12 cellular contexts compared by ENCODE assay signal in genomic region chr20:62872863-62873261, GRCh38. TPM values are rescaled to one million over a fixed set of nuclear protein-coding genes. Genes with fewer than 3 reads are reported as not detected.
DNase-seq lines count a peak whose midpoint lies in the region; ATAC-seq and TF ChIP-seq lines count a peak whose summit lies in the region.
"Had no signal": no experiment of that assay in that cellular context is flagged by ENCODE, and none has a peak within 500 bp of the region (broad histone marks: within the 10 kb centered on the region; RNA-seq: fewer than 3 reads in every experiment).

No MANE protein-coding gene starts in this region.

- peaks cover 8% of the 10 kb centered on the region for H3K9me3 Mint-ChIP-seq in nephron progenitor cell
- no peaks in the 10 kb centered on the region for H3K9me3 Mint-ChIP-seq in activated CD4-positive, alpha-beta memory T cell treated with anti-CD3 and anti-CD28 coated beads for 36 hours
- H3K9me3 Mint-ChIP-seq: CD8-positive, alpha-beta T cell had no signal

- peak overlapping the region; percentile 98 for H3K27ac ChIP-seq in 22Rv1
- peak overlapping the region; percentile 56; the same call in 1 of the 2 replicates for H3K27ac ChIP-seq in HL-60 (replicated peaks)
- H3K27ac ChIP-seq in VCaP = peak overlapping the region; percentile 71; the same call in 1 of the 2 replicates
- H3K27ac ChIP-seq: A549 had no signal

- TF ChIP-seq CTCF in 22Rv1 (IDR thresholded peaks at IDR 0.05) (no peak), HL-60 (IDR thresholded peaks at IDR 0.05; ENCODE audit: insufficient read depth, low read length) (no peak), VCaP (conservative IDR thresholded peaks at IDR 0.05) (no peak), nephron progenitor cell (IDR thresholded peaks at IDR 0.05) (no peak)

- ATAC-seq in GM18870 (IDR thresholded peaks at IDR 0.05; ENCODE audit: unreplicated experiment) = no peak
- ATAC-seq: A549; CD8-positive, alpha-beta T cell had no signal

- POLR2A ChIA-PET in activated CD4-positive, alpha-beta memory T cell treated with anti-CD3 and anti-CD28 coated beads for 36 hours (lab: Charles Lee) = no interaction called here

- no peak overlapping the region for H3K4me3 Mint-ChIP-seq in nephron progenitor cell
- no peak overlapping the region for H3K4me3 Mint-ChIP-seq in activated CD4-positive, alpha-beta memory T cell treated with anti-CD3 and anti-CD28 coated beads for 36 hours

- CTCF ChIA-PET in activated CD4-positive, alpha-beta memory T cell treated with anti-CD3 and anti-CD28 coated beads for 36 hours (lab: Charles Lee) = interaction anchor here (1.1 to 2.2 kb wide), 3 partner anchors 17 to 136 kb away, joined by 3 to 8 read pairs (median 8); no protein-coding TSS in a partner anchor

- H3K27ac Mint-ChIP-seq in nephron progenitor cell = peak overlapping the region; percentile 92
- H3K27ac Mint-ChIP-seq in activated CD4-positive, alpha-beta memory T cell treated with anti-CD3 and anti-CD28 coated beads for 36 hours = no peak overlapping the region
- H3K27ac Mint-ChIP-seq: CD8-positive, alpha-beta T cell had no signal

- H3K36me3 ChIP-seq in H7 (replicated peaks; ENCODE audit: control insufficient read depth, insufficient read depth, low read length) = no peaks in the 10 kb centered on the region

- H3K4me3 ChIP-seq in HL-60 (replicated peaks; ENCODE audit: insufficient read depth, low read length) (no peak overlapping the region), H7 (ENCODE audit: insufficient read depth, low read depth, low read length) (no peak overlapping the region)
- H3K4me3 ChIP-seq: A549 had no signal

- intact Hi-C loops in activated CD4-positive, alpha-beta memory T cell treated with anti-CD3 and anti-CD28 coated beads for 36 hours (cut with micrococcal nuclease) = loop anchor here (1.0 kb wide), 1 partner anchor 136 kb away; no protein-coding TSS in a partner anchor

- H3K27me3 ChIP-seq in HL-60 (ENCODE audit: insufficient read depth, poor library complexity, severe bottlenecking) = no peaks in the 10 kb centered on the region
- no peaks in the 10 kb centered on the region for H3K27me3 ChIP-seq in H7 (ENCODE audit: control insufficient read depth, insufficient read depth, low read length)

- H3K4me1 Mint-ChIP-seq in nephron progenitor cell = peaks cover 42% of the 10 kb centered on the region
- H3K4me1 Mint-ChIP-seq in activated CD4-positive, alpha-beta memory T cell treated with anti-CD3 and anti-CD28 coated beads for 36 hours (ENCODE audit: low read depth) = peaks cover 12% of the 10 kb centered on the region

- DNase-seq in HL-60 (ENCODE audit: low read depth in 1 of 2, low spot score in 1 of 2) (no peak), nephron progenitor cell (no peak), H7 (no peak)
- no peak for DNase-seq in activated CD4-positive, alpha-beta memory T cell treated with anti-CD3 and anti-CD28 coated beads for 36 hours
- DNase-seq: CD8-positive, alpha-beta T cell; NCI-H1694 treated with DMSO at 0.1 percent for 48 hours; NCI-H2107; SIG-M5 had no signal

- H3K27me3 Mint-ChIP-seq in nephron progenitor cell (ENCODE audit: low read depth, poor library complexity) = peaks cover 6% of the 10 kb centered on the region
- H3K27me3 Mint-ChIP-seq in activated CD4-positive, alpha-beta memory T cell treated with anti-CD3 and anti-CD28 coated beads for 36 hours = no peaks in the 10 kb centered on the region

- H3K36me3 Mint-ChIP-seq in nephron progenitor cell (ENCODE audit: low read depth) = no peaks in the 10 kb centered on the region
- no peaks in the 10 kb centered on the region for H3K36me3 Mint-ChIP-seq in activated CD4-positive, alpha-beta memory T cell treated with anti-CD3 and anti-CD28 coated beads for 36 hours
- H3K36me3 Mint-ChIP-seq: CD8-positive, alpha-beta T cell had no signal

RNA-seq across cellular contexts. Expression of gene TCFL5, which starts 11.2 kb away (rescaled TPM):
- total RNA-seq in H7 (2014; rRNA removed; shearing (Covaris generic)) = 25.7 and 36.8 TPM in 2 replicates
- total RNA-seq in activated CD4-positive, alpha-beta memory T cell treated with anti-CD3 and anti-CD28 coated beads for 36 hours = 1 to 10 TPM; 4.7 to 5.0 TPM

RNA-seq across cellular contexts. Expression of gene DIDO1, which starts 53.4 kb away (rescaled TPM):
- total RNA-seq in H7 (2014; rRNA removed; shearing (Covaris generic)) = 53.2 and 63.4 TPM in 2 replicates
- total RNA-seq in activated CD4-positive, alpha-beta memory T cell treated with anti-CD3 and anti-CD28 coated beads for 36 hours = 10 to 100 TPM; 46.6 to 48.4 TPM

RNA-seq across cellular contexts. Expression of gene COL9A3, which starts 56.0 kb away (rescaled TPM):
- 131 and 139 TPM in 2 replicates for total RNA-seq in H7 (2014; rRNA removed; shearing (Covaris generic))
- not detected for total RNA-seq in activated CD4-positive, alpha-beta memory T cell treated with anti-CD3 and anti-CD28 coated beads for 36 hours
- total RNA-seq: CD8-positive, alpha-beta T cell had no signal

Comparison
In these comparisons a context has a peak if more than half of its experiments do, and no peak if none do; other contexts are left out.
1. RNA of gene COL9A3, which starts 56.0 kb away (total RNA-seq): 131 to 139 TPM in H7; not detected in activated CD4-positive, alpha-beta memory T cell treated with anti-CD3 and anti-CD28 coated beads for 36 hours; every median in the first group is over 100 times any median in the second.
2. Peak in every context shown above with its lines, with median percentiles within 50 percentile points of each other: H3K27ac ChIP-seq.